ENCODE assay signal across 1 cellular context in genomic region chr7:137590686-137591255, GRCh38.
TF ChIP-seq lines count a peak whose summit lies in the region.

No MANE protein-coding gene starts in this region.

TF ChIP-seq in IMR-90, 13 proteins besides CTCF, POLR2A, EP300 and RAD21:
- TF ChIP-seq MXI1 (IDR thresholded peaks at IDR 0.05; ENCODE audit: borderline replicate concordance, low read depth, low read length) = no peak
- no peak for TF ChIP-seq MAFK (IDR thresholded peaks at IDR 0.05; ENCODE audit: low read depth, low read length)
- no peak for TF ChIP-seq ELK1 (IDR thresholded peaks at IDR 0.05; ENCODE audit: borderline replicate concordance, low read depth, low read length)
- TF ChIP-seq CHD1 (IDR thresholded peaks at IDR 0.05; ENCODE audit: low read depth, low read length) = no peak
- no peak for TF ChIP-seq NFE2L2 (IDR thresholded peaks at IDR 0.05; ENCODE audit: low read depth, low read length)
- TF ChIP-seq RCOR1 (IDR thresholded peaks at IDR 0.05; ENCODE audit: insufficient replicate concordance, low read length) = no peak
- no peak for TF ChIP-seq BHLHE40 (IDR thresholded peaks at IDR 0.05; ENCODE audit: low read depth, low read length)
- TF ChIP-seq FOS (IDR thresholded peaks at IDR 0.05; ENCODE audit: low read depth, low read length) = no peak
- TF ChIP-seq MAZ (IDR thresholded peaks at IDR 0.05; ENCODE audit: borderline replicate concordance, low read depth, low read length) = no peak
- TF ChIP-seq SMC3 (IDR thresholded peaks at IDR 0.05; ENCODE audit: low read depth, low read length) = no peak
- TF ChIP-seq CEBPB (IDR thresholded peaks at IDR 0.05; ENCODE audit: low read depth, low read length) = no peak
- no peak for TF ChIP-seq USF2 (IDR thresholded peaks at IDR 0.05; ENCODE audit: low read depth, low read length)
- no peak for TF ChIP-seq RFX5 (IDR thresholded peaks at IDR 0.05; ENCODE audit: low read depth, low read length)
TF ChIP-seq in IMR-90: peak in this region for 0.
